Comparison of ENCODE assay signal across 2 cellular contexts in genomic region chr21:34074283-34075098, GRCh38.
A peak's percentile ranks its signal among the peaks of the same experiment; 100 is the strongest.
TF ChIP-seq lines count a peak whose summit lies in the region.

No MANE protein-coding gene starts in this region.

TF ChIP-seq in K562, 482 proteins besides CTCF, POLR2A, EP300 and RAD21 (continues in another document):
- TF ChIP-seq GTF2F1 (IDR thresholded peaks at IDR 0.05; ENCODE audit: low read depth, low read length): no peak
- TF ChIP-seq, protein P1, sequence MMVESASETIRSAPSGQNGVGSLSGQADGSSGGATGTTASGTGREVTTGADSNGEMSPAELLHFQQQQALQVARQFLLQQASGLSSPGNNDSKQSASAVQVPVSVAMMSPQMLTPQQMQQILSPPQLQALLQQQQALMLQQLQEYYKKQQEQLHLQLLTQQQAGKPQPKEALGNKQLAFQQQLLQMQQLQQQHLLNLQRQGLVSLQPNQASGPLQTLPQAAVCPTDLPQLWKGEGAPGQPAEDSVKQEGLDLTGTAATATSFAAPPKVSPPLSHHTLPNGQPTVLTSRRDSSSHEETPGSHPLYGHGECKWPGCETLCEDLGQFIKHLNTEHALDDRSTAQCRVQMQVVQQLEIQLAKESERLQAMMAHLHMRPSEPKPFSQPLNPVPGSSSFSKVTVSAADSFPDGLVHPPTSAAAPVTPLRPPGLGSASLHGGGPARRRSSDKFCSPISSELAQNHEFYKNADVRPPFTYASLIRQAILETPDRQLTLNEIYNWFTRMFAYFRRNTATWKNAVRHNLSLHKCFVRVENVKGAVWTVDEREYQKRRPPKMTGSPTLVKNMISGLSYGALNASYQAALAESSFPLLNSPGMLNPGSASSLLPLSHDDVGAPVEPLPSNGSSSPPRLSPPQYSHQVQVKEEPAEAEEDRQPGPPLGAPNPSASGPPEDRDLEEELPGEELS (CRISPR knock-in tag; IDR thresholded peaks at IDR 0.05; ENCODE audit: borderline replicate concordance): no peak
- no peak for TF ChIP-seq ZNF696 (CRISPR knock-in tag; conservative IDR thresholded peaks at IDR 0.05)
- TF ChIP-seq CHD2 (IDR thresholded peaks at IDR 0.05; ENCODE audit: low read depth, low read length): peak; percentile 41; the same call in 1 of the 2 replicates
- no peak for TF ChIP-seq ESRRB (CRISPR knock-in tag; IDR thresholded peaks at IDR 0.05; ENCODE audit: borderline replicate concordance)
- TF ChIP-seq, protein P2, sequence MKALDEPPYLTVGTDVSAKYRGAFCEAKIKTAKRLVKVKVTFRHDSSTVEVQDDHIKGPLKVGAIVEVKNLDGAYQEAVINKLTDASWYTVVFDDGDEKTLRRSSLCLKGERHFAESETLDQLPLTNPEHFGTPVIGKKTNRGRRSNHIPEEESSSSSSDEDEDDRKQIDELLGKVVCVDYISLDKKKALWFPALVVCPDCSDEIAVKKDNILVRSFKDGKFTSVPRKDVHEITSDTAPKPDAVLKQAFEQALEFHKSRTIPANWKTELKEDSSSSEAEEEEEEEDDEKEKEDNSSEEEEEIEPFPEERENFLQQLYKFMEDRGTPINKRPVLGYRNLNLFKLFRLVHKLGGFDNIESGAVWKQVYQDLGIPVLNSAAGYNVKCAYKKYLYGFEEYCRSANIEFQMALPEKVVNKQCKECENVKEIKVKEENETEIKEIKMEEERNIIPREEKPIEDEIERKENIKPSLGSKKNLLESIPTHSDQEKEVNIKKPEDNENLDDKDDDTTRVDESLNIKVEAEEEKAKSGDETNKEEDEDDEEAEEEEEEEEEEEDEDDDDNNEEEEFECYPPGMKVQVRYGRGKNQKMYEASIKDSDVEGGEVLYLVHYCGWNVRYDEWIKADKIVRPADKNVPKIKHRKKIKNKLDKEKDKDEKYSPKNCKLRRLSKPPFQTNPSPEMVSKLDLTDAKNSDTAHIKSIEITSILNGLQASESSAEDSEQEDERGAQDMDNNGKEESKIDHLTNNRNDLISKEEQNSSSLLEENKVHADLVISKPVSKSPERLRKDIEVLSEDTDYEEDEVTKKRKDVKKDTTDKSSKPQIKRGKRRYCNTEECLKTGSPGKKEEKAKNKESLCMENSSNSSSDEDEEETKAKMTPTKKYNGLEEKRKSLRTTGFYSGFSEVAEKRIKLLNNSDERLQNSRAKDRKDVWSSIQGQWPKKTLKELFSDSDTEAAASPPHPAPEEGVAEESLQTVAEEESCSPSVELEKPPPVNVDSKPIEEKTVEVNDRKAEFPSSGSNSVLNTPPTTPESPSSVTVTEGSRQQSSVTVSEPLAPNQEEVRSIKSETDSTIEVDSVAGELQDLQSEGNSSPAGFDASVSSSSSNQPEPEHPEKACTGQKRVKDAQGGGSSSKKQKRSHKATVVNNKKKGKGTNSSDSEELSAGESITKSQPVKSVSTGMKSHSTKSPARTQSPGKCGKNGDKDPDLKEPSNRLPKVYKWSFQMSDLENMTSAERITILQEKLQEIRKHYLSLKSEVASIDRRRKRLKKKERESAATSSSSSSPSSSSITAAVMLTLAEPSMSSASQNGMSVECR (CRISPR knock-in tag; IDR thresholded peaks at IDR 0.05): 0 out of 2 replicates have a peak, but pooled peaks have one; percentile 68
- no peak for TF ChIP-seq THAP7 (CRISPR knock-in tag; IDR thresholded peaks at IDR 0.05)
- no peak for TF ChIP-seq TOE1 (IDR thresholded peaks at IDR 0.05; ENCODE audit: borderline replicate concordance)
- no peak for TF ChIP-seq TOE1 (CRISPR knock-in tag; IDR thresholded peaks at IDR 0.05; ENCODE audit: borderline replicate concordance, low read depth)
- no peak for TF ChIP-seq CBX1 (IDR thresholded peaks at IDR 0.05; ENCODE audit: low read depth)
- no peak for TF ChIP-seq BRD4 (IDR thresholded peaks at IDR 0.05)
- no peak for TF ChIP-seq NFIX (CRISPR knock-in tag; IDR thresholded peaks at IDR 0.05; ENCODE audit: low read depth)
- TF ChIP-seq ATF3 (IDR thresholded peaks at IDR 0.05): no peak
- no peak for TF ChIP-seq ATF3 (CRISPR knock-in tag; conservative IDR thresholded peaks at IDR 0.05)
- peak; percentile 14; the same call in 1 of the 2 replicates for TF ChIP-seq SMAD3 (CRISPR knock-in tag; conservative IDR thresholded peaks at IDR 0.05)
- no peak for TF ChIP-seq MAFG (tag; conservative IDR thresholded peaks at IDR 0.05)
- no peak for TF ChIP-seq TCFL5 (CRISPR knock-in tag; conservative IDR thresholded peaks at IDR 0.05)
- TF ChIP-seq, protein P3, sequence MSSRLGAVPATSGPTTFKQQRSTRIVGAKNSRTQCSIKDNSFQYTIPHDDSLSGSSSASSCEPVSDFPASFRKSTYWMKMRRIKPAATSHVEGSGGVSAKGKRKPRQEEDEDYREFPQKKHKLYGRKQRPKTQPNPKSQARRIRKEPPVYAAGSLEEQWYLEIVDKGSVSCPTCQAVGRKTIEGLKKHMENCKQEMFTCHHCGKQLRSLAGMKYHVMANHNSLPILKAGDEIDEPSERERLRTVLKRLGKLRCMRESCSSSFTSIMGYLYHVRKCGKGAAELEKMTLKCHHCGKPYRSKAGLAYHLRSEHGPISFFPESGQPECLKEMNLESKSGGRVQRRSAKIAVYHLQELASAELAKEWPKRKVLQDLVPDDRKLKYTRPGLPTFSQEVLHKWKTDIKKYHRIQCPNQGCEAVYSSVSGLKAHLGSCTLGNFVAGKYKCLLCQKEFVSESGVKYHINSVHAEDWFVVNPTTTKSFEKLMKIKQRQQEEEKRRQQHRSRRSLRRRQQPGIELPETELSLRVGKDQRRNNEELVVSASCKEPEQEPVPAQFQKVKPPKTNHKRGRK (tag; IDR thresholded peaks at IDR 0.05): peak; percentile 19; the same call in 1 of the 2 replicates

TF ChIP-seq in HepG2, 621 proteins besides CTCF, POLR2A, EP300 and RAD21:
- TF ChIP-seq CENPBD1 (CRISPR knock-in tag; IDR thresholded peaks at IDR 0.05; ENCODE audit: borderline replicate concordance, low read depth) (no peak), ZNF687 (CRISPR knock-in tag; IDR thresholded peaks at IDR 0.05) (peak; percentile 17; the same call in 1 of the 2 replicates), ZNF773 (CRISPR knock-in tag; IDR thresholded peaks at IDR 0.05; ENCODE audit: borderline replicate concordance) (no peak), PHF8 (CRISPR knock-in tag; IDR thresholded peaks at IDR 0.05) (peak; percentile 39; the same call in 1 of the 2 replicates), YEATS4 (CRISPR knock-in tag; IDR thresholded peaks at IDR 0.05; ENCODE audit: borderline replicate concordance) (0 out of 2 replicates have a peak, but pooled peaks have one; percentile 26), NR3C1 (CRISPR knock-in tag; IDR thresholded peaks at IDR 0.05) (no peak), ARID2 (CRISPR knock-in tag; IDR thresholded peaks at IDR 0.05; ENCODE audit: borderline replicate concordance) (0 out of 2 replicates have a peak, but pooled peaks have one; percentile 48), MLLT10 (CRISPR knock-in tag; IDR thresholded peaks at IDR 0.05) (no peak), ZNF772 (CRISPR knock-in tag; IDR thresholded peaks at IDR 0.05) (no peak), TERF1 (CRISPR knock-in tag; IDR thresholded peaks at IDR 0.05) (no peak), RBAK (CRISPR knock-in tag; IDR thresholded peaks at IDR 0.05) (no peak), ASH2L (IDR thresholded peaks at IDR 0.05; ENCODE audit: insufficient read length, low read depth, low read length) (peak; percentile 48), ARHGAP35 (CRISPR knock-in tag; IDR thresholded peaks at IDR 0.05; ENCODE audit: borderline replicate concordance) (no peak), TCF12 (IDR thresholded peaks at IDR 0.05) (no peak), TCF12 (CRISPR knock-in tag; IDR thresholded peaks at IDR 0.05) (no peak), POLR2G (IDR thresholded peaks at IDR 0.05; ENCODE audit: low read depth, low read length) (0 out of 2 replicates have a peak, but pooled peaks have one; percentile 25), KLF12 (CRISPR knock-in tag; IDR thresholded peaks at IDR 0.05; ENCODE audit: borderline replicate concordance) (0 out of 2 replicates have a peak, but pooled peaks have one; percentile 47), ZKSCAN8 (CRISPR knock-in tag; IDR thresholded peaks at IDR 0.05; ENCODE audit: borderline replicate concordance) (no peak), MAFG (CRISPR knock-in tag; IDR thresholded peaks at IDR 0.05) (no peak), SALL1 (CRISPR knock-in tag; IDR thresholded peaks at IDR 0.05) (no peak), ZNF136 (CRISPR knock-in tag; IDR thresholded peaks at IDR 0.05; ENCODE audit: low read depth) (no peak), ZNF777 (CRISPR knock-in tag; IDR thresholded peaks at IDR 0.05) (no peak), CSRNP2 (CRISPR knock-in tag; conservative IDR thresholded peaks at IDR 0.05; ENCODE audit: low read depth) (no peak), ZNF564 (CRISPR knock-in tag; IDR thresholded peaks at IDR 0.05) (no peak), AGO2 (optimal IDR thresholded peaks at IDR 0.05; ENCODE audit: low read depth, low read length) (no peak)
